ENCODE assay signal across 8 cellular contexts in genomic region chr4:94757192-94758140, GRCh38. TPM values are rescaled to one million over a fixed set of nuclear protein-coding genes. Genes with fewer than 3 reads are reported as not detected.
DNase-seq lines count a peak whose midpoint lies in the region; ATAC-seq and TF ChIP-seq lines count a peak whose summit lies in the region.

TSS of gene BMPR1B (plus strand) at chr4:94757955. CDS start at chr4:95104425, 346,470 bp downstream.

- no peak within 1 kb of the TSS for H3K27ac Mint-ChIP-seq in activated T-helper 2 cell treated with anti-CD3 and anti-CD28 coated beads, Interferon-gamma antibody, Interleukin-2, Interleukin-4, amounts not matched to agents 10 μg/mL and 5 μg/mL and 100 μg/mL, durations not matched to agents 14 hours and 24 hours and 36 hours

- H3K4me1 Mint-ChIP-seq in activated T-helper 2 cell treated with anti-CD3 and anti-CD28 coated beads, Interferon-gamma antibody, Interleukin-2, Interleukin-4, amounts not matched to agents 10 μg/mL and 5 μg/mL and 100 μg/mL, durations not matched to agents 14 hours and 24 hours and 36 hours (ENCODE audit: low read depth) = peaks cover 6% of the 10 kb centered on the region

- H3K4me3 Mint-ChIP-seq in activated T-helper 2 cell treated with anti-CD3 and anti-CD28 coated beads, Interferon-gamma antibody, Interleukin-2, Interleukin-4, amounts not matched to agents 10 μg/mL and 5 μg/mL and 100 μg/mL, durations not matched to agents 14 hours and 24 hours and 36 hours (ENCODE audit: low read depth) = peak within 1 kb of the TSS; percentile 65

- H3K9me3 ChIP-seq in parathyroid adenoma (ENCODE audit: control insufficient read depth, low read length) = no peaks in the 10 kb centered on the region

- H3K9me3 Mint-ChIP-seq in activated T-helper 2 cell treated with anti-CD3 and anti-CD28 coated beads, Interferon-gamma antibody, Interleukin-2, Interleukin-4, amounts not matched to agents 10 μg/mL and 5 μg/mL and 100 μg/mL, durations not matched to agents 14 hours and 24 hours and 36 hours = no peaks in the 10 kb centered on the region

- H3K36me3 ChIP-seq in BJ (ENCODE audit: control insufficient read depth, insufficient read depth, low read length) (no peaks in the 10 kb centered on the region), parathyroid adenoma (ENCODE audit: control insufficient read depth, insufficient read depth, low read length) (no peaks in the 10 kb centered on the region)

- no peaks in the 10 kb centered on the region for H3K79me2 ChIP-seq in parathyroid adenoma

- H3K36me3 Mint-ChIP-seq in activated T-helper 2 cell treated with anti-CD3 and anti-CD28 coated beads, Interferon-gamma antibody, Interleukin-2, Interleukin-4, amounts not matched to agents 10 μg/mL and 5 μg/mL and 100 μg/mL, durations not matched to agents 14 hours and 24 hours and 36 hours (ENCODE audit: low read depth) = no peaks in the 10 kb centered on the region

- H3K27me3 ChIP-seq in BJ (ENCODE audit: control insufficient read depth, insufficient read depth, low read length) = peaks cover 21% of the 10 kb centered on the region
- H3K27me3 ChIP-seq in parathyroid adenoma (ENCODE audit: control insufficient read depth, insufficient read depth, low read length) = no peaks in the 10 kb centered on the region

- no peak for TF ChIP-seq POLR2A in GM18505 (IDR thresholded peaks at IDR 0.05; ENCODE audit: borderline replicate concordance, extremely low read depth, insufficient read depth, insufficient read length)

- H3K4me3 ChIP-seq in BJ (ENCODE audit: low read depth, low read length) = peak within 1 kb of the TSS; percentile 41
- peak within 1 kb of the TSS; percentile 57 for H3K4me3 ChIP-seq in parathyroid adenoma (ENCODE audit: low read depth, low read length)

- TF ChIP-seq CTCF in BJ (IDR thresholded peaks at IDR 0.05; ENCODE audit: insufficient read depth, low read depth, low read length) = 0 out of 2 replicates have a peak, but pooled peaks have one; percentile 7
- no peak for TF ChIP-seq CTCF in parathyroid adenoma (IDR thresholded peaks at IDR 0.05)

- CTCF ChIA-PET in BJ (lab: Yijun Ruan, JAX) = interaction anchor here (0.6 to 0.8 kb wide), 3 partner anchors 10 to 452 kb away, joined by 3 read pairs; no protein-coding TSS in a partner anchor

- intact Hi-C loops in activated T-helper 2 cell treated with anti-CD3 and anti-CD28 coated beads, Interferon-gamma antibody, Interleukin-2, Interleukin-4, amounts not matched to agents 10 μg/mL and 5 μg/mL and 100 μg/mL, durations not matched to agents 14 hours and 24 hours and 36 hours (cut with micrococcal nuclease) = loop anchor here (5.0 to 10.0 kb wide), 2 partner anchors 133 to 925 kb away; no protein-coding TSS in a partner anchor
- intact Hi-C loops in left cardiac atrium (cut with DNase I) = no loop called here

- H2AFZ ChIP-seq in parathyroid adenoma = peak within 1 kb of the TSS; percentile 38

- no peaks in the 10 kb centered on the region for H3K4me1 ChIP-seq in parathyroid adenoma

- POLR2A ChIA-PET in BJ (lab: Charles Lee) = no interaction called here

- no peak for DNase-seq in BJ (ENCODE audit: low read depth)
- DNase-seq in activated T-helper 2 cell treated with anti-CD3 and anti-CD28 coated beads, Interferon-gamma antibody, Interleukin-2, Interleukin-4, amounts not matched to agents 10 μg/mL and 5 μg/mL and 100 μg/mL, durations not matched to agents 14 hours and 24 hours and 36 hours (ENCODE audit: low spot score) = no peak
- DNase-seq in left cardiac atrium = peak; percentile 31

- peaks cover 76% of the 10 kb centered on the region for H3K27me3 Mint-ChIP-seq in activated T-helper 2 cell treated with anti-CD3 and anti-CD28 coated beads, Interferon-gamma antibody, Interleukin-2, Interleukin-4, amounts not matched to agents 10 μg/mL and 5 μg/mL and 100 μg/mL, durations not matched to agents 14 hours and 24 hours and 36 hours (ENCODE audit: low read depth)

- peak; percentile 54 for ATAC-seq in HG03354 (IDR thresholded peaks at IDR 0.05; ENCODE audit: poor library complexity, severe bottlenecking, unreplicated experiment)
- peak; percentile 60 to 74 for ATAC-seq in left cardiac atrium
- no peak for ATAC-seq in GM18505 (IDR thresholded peaks at IDR 0.05; ENCODE audit: unreplicated experiment)
- ATAC-seq in GM18873 (IDR thresholded peaks at IDR 0.05; ENCODE audit: low FRiP score, unreplicated experiment) = no peak
- no peak for ATAC-seq in HG03095 (IDR thresholded peaks at IDR 0.05; ENCODE audit: unreplicated experiment)

- H3K9ac ChIP-seq in parathyroid adenoma = no peak within 1 kb of the TSS

- H3K27ac ChIP-seq in parathyroid adenoma = no peak within 1 kb of the TSS

- peak within 1 kb of the TSS; percentile 80 for H3K4me2 ChIP-seq in parathyroid adenoma (ENCODE audit: low read length)

RNA-seq across cellular contexts. Expression of gene BMPR1B, which starts in this region (rescaled TPM):
- polyA plus RNA-seq in BJ (2011; rRNA removed) = 0.07 and 0.16 TPM in 2 replicates
- polyA minus RNA-seq in BJ (2011; rRNA and poly(A)+ RNA removed) = 0.31 TPM in 1 of 2 replicates, not detected in the other
- not detected in 2 replicates for total RNA-seq in activated T-helper 2 cell treated with anti-CD3 and anti-CD28 coated beads, Interferon-gamma antibody, Interleukin-2, Interleukin-4, amounts not matched to agents 10 μg/mL and 5 μg/mL and 100 μg/mL, durations not matched to agents 14 hours and 24 hours and 36 hours
- total RNA-seq in left cardiac atrium = 1 to 10 TPM in 1 of 2 donors, under 1 TPM in 1; 0.77 to 2.0 TPM

Comparison
In these comparisons a context has a peak if more than half of its experiments do, and no peak if none do; other contexts are left out.
1. ATAC-seq: peak in HG03354 (single experiment) and left cardiac atrium (2 of 2); none in GM18505 (single experiment), GM18873 (single experiment) and HG03095 (single experiment).